In genomic region chr7:55185941-55186609, GRCh38 we compare ENCODE assay signal across 11 cellular contexts.
DNase-seq lines count a peak whose midpoint lies in the region; ATAC-seq, FAIRE-seq and TF ChIP-seq lines count a peak whose summit lies in the region.
"Had no signal": no experiment of that assay in that cellular context is flagged by ENCODE, and none has a peak within 500 bp of the region (broad histone marks: within the 10 kb centered on the region; RNA-seq: fewer than 3 reads in every experiment).

No MANE protein-coding gene starts in this region.

- peaks cover 4% of the 10 kb centered on the region for H3K4me1 Mint-ChIP-seq in activated T-helper 17 cell treated with anti-CD3 and anti-CD28 coated beads, Interleukin-2, amount 50 U/mL, for 72 hours
- peaks cover 26% of the 10 kb centered on the region for H3K4me1 Mint-ChIP-seq in glutamatergic neuron (ENCODE audit: low read depth, unreplicated experiment)

- H3K4me3 ChIP-seq in upper lobe of right lung, result no peak overlapping the region

- no peaks in the 10 kb centered on the region for H3K9me3 ChIP-seq in upper lobe of right lung

- TF ChIP-seq CTCF in glutamatergic neuron (IDR thresholded peaks at IDR 0.05; ENCODE audit: partially characterized antibody, unreplicated experiment) (no peak), upper lobe of right lung (IDR thresholded peaks at IDR 0.05) (no peak)

- H3K36me3 Mint-ChIP-seq in activated T-helper 17 cell treated with anti-CD3 and anti-CD28 coated beads, Interleukin-2, amount 50 U/mL, for 72 hours (ENCODE audit: low read depth), result no peaks in the 10 kb centered on the region
- peaks cover 10% of the 10 kb centered on the region for H3K36me3 Mint-ChIP-seq in glutamatergic neuron (ENCODE audit: unreplicated experiment)

- H3K9me3 Mint-ChIP-seq in activated T-helper 17 cell treated with anti-CD3 and anti-CD28 coated beads, Interleukin-2, amount 50 U/mL, for 72 hours, result no peaks in the 10 kb centered on the region
- H3K9me3 Mint-ChIP-seq in glutamatergic neuron (ENCODE audit: unreplicated experiment), result peaks cover 12% of the 10 kb centered on the region

- DNase-seq in left cardiac atrium, result peak; percentile 46
- no peak for DNase-seq in Right ventricle myocardium superior
- no peak for DNase-seq in glutamatergic neuron
- peak; percentile 84 for DNase-seq in urothelium cell line (ENCODE audit: low spot score)
- no peak for DNase-seq in upper lobe of right lung
- DNase-seq in stimulated activated CD8-positive, alpha-beta memory T cell treated with anti-CD3 and anti-CD28 coated beads, Interleukin-4, amount 100 ng/mL, for 48 hours, result no peak
- no peak for DNase-seq in KG1 (lab: John Stamatoyannopoulos, UW)
- DNase-seq: activated naive CD4-positive, alpha-beta T cell treated with anti-CD3 and anti-CD28 coated beads, Interleukin-2, amount 50 U/mL, for 16 hours; C1 segment of cervical spinal cord; NCI-H2081 treated with DMSO at 0.1 percent for 48 hours had no signal

- H3K27ac Mint-ChIP-seq in activated T-helper 17 cell treated with anti-CD3 and anti-CD28 coated beads, Interleukin-2, amount 50 U/mL, for 72 hours, result peak overlapping the region; percentile 26
- peak overlapping the region; percentile 72 for H3K27ac Mint-ChIP-seq in glutamatergic neuron (ENCODE audit: unreplicated experiment)

- no peak overlapping the region for H3K27ac ChIP-seq in upper lobe of right lung

- peaks cover 29% of the 10 kb centered on the region for H3K27me3 Mint-ChIP-seq in activated T-helper 17 cell treated with anti-CD3 and anti-CD28 coated beads, Interleukin-2, amount 50 U/mL, for 72 hours
- H3K27me3 Mint-ChIP-seq in glutamatergic neuron (ENCODE audit: unreplicated experiment), result peaks cover 6% of the 10 kb centered on the region

- H3K27me3 ChIP-seq in upper lobe of right lung, result no peaks in the 10 kb centered on the region

- peak; percentile 87 for FAIRE-seq in urothelium cell line (lab: Jason Lieb, UNC)

- peak overlapping the region; percentile 32 for H3K4me3 Mint-ChIP-seq in activated T-helper 17 cell treated with anti-CD3 and anti-CD28 coated beads, Interleukin-2, amount 50 U/mL, for 72 hours
- H3K4me3 Mint-ChIP-seq in glutamatergic neuron (ENCODE audit: unreplicated experiment), result no peak overlapping the region

- no peaks in the 10 kb centered on the region for H3K4me1 ChIP-seq in upper lobe of right lung

- ATAC-seq in left cardiac atrium, result peak; percentile 56 to 83
- no peak for ATAC-seq in Right ventricle myocardium superior (ENCODE audit: poor library complexity)
- peak; percentile 85 for ATAC-seq in activated T-helper 17 cell treated with anti-CD3 and anti-CD28 coated beads, Interleukin-2, amount 50 U/mL, for 72 hours (replicated peaks)
- ATAC-seq in upper lobe of right lung, result no peak

- H3K36me3 ChIP-seq in upper lobe of right lung, result peaks cover 29% of the 10 kb centered on the region

- intact Hi-C loops in left cardiac atrium (cut with DNase I) (no loop called here), Right ventricle myocardium superior (cut with DNase I) (no loop called here), upper lobe of right lung (cut with DNase I) (no loop called here)

Comparison
In these comparisons a context has a peak if more than half of its experiments do, and no peak if none do; other contexts are left out.
1. ATAC-seq: peak in left cardiac atrium (2 of 2) and activated T-helper 17 cell treated with anti-CD3 and anti-CD28 coated beads, Interleukin-2, amount 50 U/mL, for 72 hours (single experiment); none in Right ventricle myocardium superior (single experiment) and upper lobe of right lung (single experiment).
2. DNase-seq: peak in left cardiac atrium (single experiment) and urothelium cell line (single experiment); none in Right ventricle myocardium superior (single experiment), glutamatergic neuron (single experiment), upper lobe of right lung (single experiment), stimulated activated CD8-positive, alpha-beta memory T cell treated with anti-CD3 and anti-CD28 coated beads, Interleukin-4, amount 100 ng/mL, for 48 hours (single experiment) and KG1 (single experiment).